8 cellular contexts compared by ENCODE assay signal in genomic region chr2:210002158-210003157, GRCh38. TPM values are rescaled to one million over a fixed set of nuclear protein-coding genes. Genes with fewer than 3 reads are reported as not detected.
A peak's percentile ranks its signal among the peaks of the same experiment; 100 is the strongest.
DNase-seq lines count a peak whose midpoint lies in the region; ATAC-seq and TF ChIP-seq lines count a peak whose summit lies in the region.

RPE (plus strand) TSS chr2:210002638; CDS start chr2:210002662, 24 bp downstream.

- ATAC-seq in GM18873 (IDR thresholded peaks at IDR 0.05; ENCODE audit: low FRiP score, unreplicated experiment) (peak; percentile 99), HG03139 (IDR thresholded peaks at IDR 0.05; ENCODE audit: unreplicated experiment) (peak; percentile 100)

- in situ Hi-C loops in ACHN (cut with HindIII; ENCODE audit: low pct_ligation_motif_present, low pct_unique_long_range_greater_than_20kb, low sequenced_read_pairs) (no loop called here), mammary epithelial cell (cut with MboI; ENCODE audit: low sequenced_read_pairs in 2 of 2) (no loop called here)

- H2AFZ ChIP-seq in mammary epithelial cell (ENCODE audit: low read depth, low read length), result peak within 1 kb of the TSS; percentile 87

- H3K36me3 ChIP-seq in WERI-Rb-1 (peaks cover 29% of the 10 kb centered on the region), mammary epithelial cell (ENCODE audit: insufficient read depth, low read length) (no peaks in the 10 kb centered on the region), iPS-20b (ENCODE audit: insufficient read depth, low read depth, low read length) (peaks cover 29% of the 10 kb centered on the region)

- TSS peak; percentile 35 for BruUV-seq in mammary epithelial cell (replicated peaks; lab: Mats Ljungman, UMichigan)

- H3K27me3 ChIP-seq in WERI-Rb-1 (ENCODE audit: insufficient read depth, low read depth, severe bottlenecking) (no peaks in the 10 kb centered on the region), mammary epithelial cell (ENCODE audit: insufficient read depth, low read length) (no peaks in the 10 kb centered on the region), iPS-20b (ENCODE audit: insufficient read depth, low read length) (no peaks in the 10 kb centered on the region)

- peak within 1 kb of the TSS; percentile 99 for H3K4me3 ChIP-seq in WERI-Rb-1 (ENCODE audit: low read depth, low read length)
- peak within 1 kb of the TSS; percentile 65 to 93 (median 82) for H3K4me3 ChIP-seq in mammary epithelial cell (replicated peaks in 1 of 3; ENCODE audit: insufficient read depth in 1 of 3, low read depth in 2 of 3, low read length in 3 of 3)
- H3K4me3 ChIP-seq in iPS-20b (ENCODE audit: low read length), result peak within 1 kb of the TSS; percentile 93
- H3K4me3 ChIP-seq in skin epidermis, result peak within 1 kb of the TSS; percentile 69 to 96 (median 89)

- TF ChIP-seq CTCF in WERI-Rb-1 (IDR thresholded peaks at IDR 0.05; ENCODE audit: low read depth, low read length) (no peak), mammary epithelial cell (conservative IDR thresholded peaks at IDR 0.05 in 1 of 2, IDR thresholded peaks at IDR 0.05 in 1 of 2; ENCODE audit: extremely low read depth in 1 of 2, insufficient read depth in 1 of 2, low read depth in 1 of 2, low read length in 2 of 2) (no peak)

- intact Hi-C loops in mammary epithelial cell (cut with micrococcal nuclease), result loop anchor here (2.0 to 5.0 kb wide), 2 partner anchors 168 to 570 kb away; partner anchors contain the start of gene KANSL1L

- H3K9ac ChIP-seq in mammary epithelial cell (ENCODE audit: insufficient read depth, low read length), result peak within 1 kb of the TSS; percentile 73
- peak within 1 kb of the TSS; percentile 97 for H3K9ac ChIP-seq in iPS-20b (ENCODE audit: low read depth, low read length)

- DNase-seq in ACHN (peak; percentile 97), NCI-H2227 (lab: John Stamatoyannopoulos, UW; ENCODE audit: unreplicated experiment) (peak; percentile 99), WERI-Rb-1 (peak; percentile 96), mammary epithelial cell (peak; percentile 93)

- H4K20me1 ChIP-seq in mammary epithelial cell (ENCODE audit: insufficient read depth, low read length), result no peaks in the 10 kb centered on the region

- peak within 1 kb of the TSS; percentile 86 for H3K27ac ChIP-seq in WERI-Rb-1
- H3K27ac ChIP-seq in mammary epithelial cell (ENCODE audit: insufficient read depth, low read depth, low read length), result peak within 1 kb of the TSS; percentile 41
- peak within 1 kb of the TSS; percentile 68 for H3K27ac ChIP-seq in iPS-20b (ENCODE audit: low read length)
- H3K27ac ChIP-seq in skin epidermis, result peak within 1 kb of the TSS; percentile 16 to 88 (median 79)

- H3K4me1 ChIP-seq in mammary epithelial cell (ENCODE audit: insufficient read depth, low read length) (peaks cover 23% of the 10 kb centered on the region), iPS-20b (ENCODE audit: insufficient read depth, low read length) (peaks cover 16% of the 10 kb centered on the region)

- CTCF ChIA-PET in mammary epithelial cell (lab: Charles Lee; ENCODE audit: low non-redundant PET), result interaction anchor here (0.6 kb wide), 2 partner anchors 171 to 197 kb away, joined by 8 to 9 read pairs; no protein-coding TSS in a partner anchor

- no peaks in the 10 kb centered on the region for H3K9me3 ChIP-seq in WERI-Rb-1 (ENCODE audit: severe bottlenecking)
- no peaks in the 10 kb centered on the region for H3K9me3 ChIP-seq in mammary epithelial cell (replicated peaks; ENCODE audit: insufficient read depth, low read length)
- no peaks in the 10 kb centered on the region for H3K9me3 ChIP-seq in iPS-20b (ENCODE audit: insufficient read depth, low read depth, low read length)

- WGBS in mammary epithelial cell (ENCODE audit: low coverage, missing lambda C conversion rate), result under 1% methylated on average over 30 of the region's 58 CpGs

- H3K4me2 ChIP-seq in mammary epithelial cell (ENCODE audit: insufficient read depth, low read depth, low read length), result peak within 1 kb of the TSS; percentile 85

- H3K79me2 ChIP-seq in mammary epithelial cell (ENCODE audit: insufficient read depth, low read length), result peaks cover 51% of the 10 kb centered on the region

- dilution Hi-C loops in mammary epithelial cell (cut with HindIII; ENCODE audit: low sequenced_read_pairs), result no loop called here

RNA-seq across cellular contexts. Expression of gene RPE, which starts in this region (rescaled TPM):
- total RNA-seq in mammary epithelial cell, result 100 to 1,000 TPM in 1 of 2 donors, 10 to 100 TPM in 1; 67.1 to 102 TPM
- 80.0 TPM for polyA plus RNA-seq in mammary epithelial cell
- 148 TPM for polyA minus RNA-seq in mammary epithelial cell

Comparison
In these comparisons a context has a peak if more than half of its experiments do, and no peak if none do; other contexts are left out.
1. Peak in every context shown above with its lines: DNase-seq, ATAC-seq, H3K4me3 ChIP-seq and H3K27ac ChIP-seq.